8 cellular contexts compared by ENCODE assay signal in genomic region chr2:219598308-219599078, GRCh38. TPM values are rescaled to one million over a fixed set of nuclear protein-coding genes. Genes with fewer than 3 reads are reported as not detected.
A peak's percentile ranks its signal among the peaks of the same experiment; 100 is the strongest.
DNase-seq lines count a peak whose midpoint lies in the region; ATAC-seq lines count a peak whose summit lies in the region.

No MANE protein-coding gene starts in this region.

- H3K4me1 ChIP-seq in neuron (ENCODE audit: insufficient read depth, low read length) = peaks cover 17% of the 10 kb centered on the region

- H3K9me3 ChIP-seq in MG63 (no peaks in the 10 kb centered on the region), neuron (ENCODE audit: low read length) (no peaks in the 10 kb centered on the region)

- ATAC-seq in HG03025 (IDR thresholded peaks at IDR 0.05; ENCODE audit: low FRiP score, unreplicated experiment) = no peak

- peaks cover 9% of the 10 kb centered on the region; the same call in 1 of the 2 replicates for H3K36me3 ChIP-seq in MG63
- peaks cover 14% of the 10 kb centered on the region for H3K36me3 ChIP-seq in neuron (ENCODE audit: insufficient read depth, low read length)

- H3K4me3 ChIP-seq in MG63 (peak overlapping the region; percentile 77), neuron (ENCODE audit: low read length) (peak overlapping the region; percentile 81)

- peak overlapping the region; percentile 86 for H2AFZ ChIP-seq in neuron (ENCODE audit: low read depth, low read length)

- no peaks in the 10 kb centered on the region for H3K27me3 ChIP-seq in MG63
- H3K27me3 ChIP-seq in neuron (ENCODE audit: insufficient read depth, low read length) = no peaks in the 10 kb centered on the region

- DNase-seq in DMS79 treated with DMSO at 0.1 percent for 48 hours (lab: John Stamatoyannopoulos, UW) = peak; percentile 7
- peak; percentile 22 for DNase-seq in MG63
- DNase-seq in dermis microvascular lymphatic vessel endothelial cell (ENCODE audit: low read depth in 2 of 2) = peak; percentile 15 to 32
- no peak for DNase-seq in Kasumi-1 (lab: John Stamatoyannopoulos, UW)
- no peak for DNase-seq in OCI-M2 (lab: John Stamatoyannopoulos, UW; ENCODE audit: unreplicated experiment)
- no peak for DNase-seq in effector CD4-positive, alpha-beta T cell

RNA-seq across cellular contexts. Expression of gene STK11IP, which starts 0.8 kb away (rescaled TPM):
- total RNA-seq in MG63 (2014; rRNA removed; shearing (Covaris generic); ENCODE audit: low replicate concordance) = 8.2 and 15.8 TPM in 2 replicates
- 9.4 and 11.4 TPM in 2 replicates for total RNA-seq in dermis microvascular lymphatic vessel endothelial cell

RNA-seq across cellular contexts. Expression of gene INHA, which starts 26.4 kb away (rescaled TPM):
- not detected in 2 replicates for total RNA-seq in MG63 (2014; rRNA removed; shearing (Covaris generic); ENCODE audit: low replicate concordance)
- total RNA-seq in dermis microvascular lymphatic vessel endothelial cell = under 0.01 TPM in 1 of 2 replicates, not detected in the other

RNA-seq across cellular contexts. Expression of gene OBSL1, which starts 27.2 kb away (rescaled TPM):
- 37.6 and 49.9 TPM in 2 replicates for total RNA-seq in MG63 (2014; rRNA removed; shearing (Covaris generic); ENCODE audit: low replicate concordance)
- total RNA-seq in dermis microvascular lymphatic vessel endothelial cell = 17.2 and 40.8 TPM in 2 replicates

RNA-seq across cellular contexts. Expression of gene SLC4A3, which starts 28.9 kb away (rescaled TPM):
- 3.0 and 4.9 TPM in 2 replicates for total RNA-seq in MG63 (2014; rRNA removed; shearing (Covaris generic); ENCODE audit: low replicate concordance)
- 0.13 and 0.25 TPM in 2 replicates for total RNA-seq in dermis microvascular lymphatic vessel endothelial cell

RNA-seq across cellular contexts. Expression of gene TMEM198, which starts 54.7 kb away (rescaled TPM):
- 5.1 and 5.9 TPM in 2 replicates for total RNA-seq in MG63 (2014; rRNA removed; shearing (Covaris generic); ENCODE audit: low replicate concordance)
- total RNA-seq in dermis microvascular lymphatic vessel endothelial cell = not detected in 2 replicates

Comparison
In these comparisons a context has a peak if more than half of its experiments do, and no peak if none do; other contexts are left out.
1. DNase-seq: peak in DMS79 treated with DMSO at 0.1 percent for 48 hours (single experiment), MG63 (single experiment) and dermis microvascular lymphatic vessel endothelial cell (2 of 2); none in Kasumi-1 (0 of 2), OCI-M2 (single experiment) and effector CD4-positive, alpha-beta T cell (single experiment).